11 cellular contexts compared by ENCODE assay signal in the genomic region with DNA sequence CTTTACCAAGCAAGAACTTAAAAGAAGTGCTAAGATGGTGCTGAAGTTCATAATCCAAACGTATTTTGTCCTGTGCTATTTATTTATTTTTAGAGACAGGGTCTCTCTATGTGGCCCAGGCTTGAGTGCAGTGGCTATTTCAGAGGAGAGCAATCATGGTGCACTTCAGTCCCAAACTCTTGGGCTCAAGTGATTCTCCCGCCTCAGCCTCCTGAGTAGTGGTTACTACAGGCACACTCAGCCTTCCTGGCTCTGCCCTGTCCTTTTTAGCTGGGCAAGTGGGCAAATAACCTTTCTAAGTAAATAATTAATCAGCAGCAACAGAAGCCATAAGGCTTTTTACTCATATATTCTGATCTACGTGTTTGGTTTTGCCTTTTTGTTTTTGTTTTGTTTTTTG. TPM values are rescaled to one million over a fixed set of nuclear protein-coding genes. Genes with fewer than 3 reads are reported as not detected.
DNase-seq lines count a peak whose midpoint lies in the region; ATAC-seq and TF ChIP-seq lines count a peak whose summit lies in the region.
"Had no signal": no experiment of that assay in that cellular context is flagged by ENCODE, and none has a peak within 500 bp of the region (broad histone marks: within the 10 kb centered on the region; RNA-seq: fewer than 3 reads in every experiment).

No MANE protein-coding gene starts in this region.

- 0 out of 2 replicates have a peak overlapping the region, but pooled peaks have one; percentile 1 for H3K4me3 ChIP-seq in HUES6 (ENCODE audit: low read depth, low read length)
- H3K4me3 ChIP-seq: suprapubic skin had no signal

- ATAC-seq in natural killer cell = no peak

- no peak overlapping the region for H3K27ac Mint-ChIP-seq in activated naive CD8-positive, alpha-beta T cell
- no peak overlapping the region for H3K27ac Mint-ChIP-seq in natural killer cell

- peaks cover 3% of the 10 kb centered on the region; the same call in 1 of the 2 replicates for H3K36me3 ChIP-seq in HUES6 (ENCODE audit: control insufficient read depth, insufficient read depth, low read length)
- H3K36me3 ChIP-seq: suprapubic skin had no signal

- H3K9me3 ChIP-seq in HUES6 (ENCODE audit: control insufficient read depth, insufficient read depth, low read depth, low read length) = no peaks in the 10 kb centered on the region
- H3K9me3 ChIP-seq: suprapubic skin had no signal

- H3K27me3 ChIP-seq in HUES6 (ENCODE audit: control insufficient read depth, insufficient read depth, low read length) = peaks cover 5% of the 10 kb centered on the region
- H3K27me3 ChIP-seq: suprapubic skin had no signal

- H3K9ac ChIP-seq in HUES6 (ENCODE audit: low read length) = no peak overlapping the region

- peak overlapping the region; percentile 61 for H3K4me3 Mint-ChIP-seq in activated naive CD8-positive, alpha-beta T cell
- peak overlapping the region; percentile 54 for H3K4me3 Mint-ChIP-seq in natural killer cell

- H3K9me3 Mint-ChIP-seq in activated naive CD8-positive, alpha-beta T cell (ENCODE audit: low read depth) = no peaks in the 10 kb centered on the region
- H3K9me3 Mint-ChIP-seq in natural killer cell = no peaks in the 10 kb centered on the region

- TF ChIP-seq CTCF in natural killer cell (IDR thresholded peaks at IDR 0.05) = no peak

- peaks cover 42% of the 10 kb centered on the region for H3K4me1 Mint-ChIP-seq in activated naive CD8-positive, alpha-beta T cell (ENCODE audit: low read depth)
- peaks cover 18 to 26% of the 10 kb centered on the region in 2 donors for H3K4me1 Mint-ChIP-seq in natural killer cell

- H3K27me3 Mint-ChIP-seq in activated naive CD8-positive, alpha-beta T cell = no peaks in the 10 kb centered on the region
- no peaks in the 10 kb centered on the region for H3K27me3 Mint-ChIP-seq in natural killer cell (ENCODE audit: low read depth in 2 of 2)

- H3K4me1 ChIP-seq in HUES6 (ENCODE audit: control insufficient read depth, insufficient read depth, low read length) = peaks cover 28% of the 10 kb centered on the region

- no peak overlapping the region for H3K27ac ChIP-seq in HUES6 (ENCODE audit: low read depth, low read length)
- H3K27ac ChIP-seq: suprapubic skin had no signal

- H3K36me3 Mint-ChIP-seq in activated naive CD8-positive, alpha-beta T cell = no peaks in the 10 kb centered on the region
- H3K36me3 Mint-ChIP-seq in natural killer cell = no peaks in the 10 kb centered on the region

- intact Hi-C loops in natural killer cell (cut with micrococcal nuclease) = no loop called here

- DNase-seq in NCI-H1417 (lab: John Stamatoyannopoulos, UW) = peak in 2 of 3 experiments; percentile 44 to 59
- no peak for DNase-seq in NCI-H1417 treated with DMSO at 0.1 percent for 48 hours (lab: John Stamatoyannopoulos, UW)
- no peak for DNase-seq in natural killer cell
- DNase-seq in NCI-H82 treated with DMSO at 0.1 percent for 48 hours (lab: John Stamatoyannopoulos, UW; ENCODE audit: unreplicated experiment) = no peak
- no peak for DNase-seq in DMS153 treated with DMSO at 0.1 percent for 48 hours (lab: John Stamatoyannopoulos, UW; ENCODE audit: unreplicated experiment)
- DNase-seq in NOMO-1 treated with DMSO at 0.1 percent for 48 hours (lab: John Stamatoyannopoulos, UW; ENCODE audit: unreplicated experiment) = no peak
- DNase-seq: occipital lobe; stimulated activated CD4-positive, alpha-beta T cell treated with anti-CD3 and anti-CD28 coated beads, Interleukin-2, amount 100 ng/mL, for 48 hours had no signal

RNA-seq across cellular contexts. Expression of a gene that starts 2.6 kb away (rescaled TPM):
- 10 to 100 TPM; 36.4 to 51.0 (median 48.3) TPM for total RNA-seq in natural killer cell

RNA-seq across cellular contexts. Expression of a gene that starts 17.8 kb away (rescaled TPM):
- total RNA-seq in natural killer cell = 10 to 100 TPM; 40.4 to 56.5 (median 55.7) TPM

Comparison
In these comparisons a context has a peak if more than half of its experiments do, and no peak if none do; other contexts are left out.
1. DNase-seq: peak in NCI-H1417 (2 of 3); none in NCI-H1417 treated with DMSO at 0.1 percent for 48 hours (single experiment), natural killer cell (single experiment), NCI-H82 treated with DMSO at 0.1 percent for 48 hours (single experiment), DMS153 treated with DMSO at 0.1 percent for 48 hours (single experiment) and NOMO-1 treated with DMSO at 0.1 percent for 48 hours (single experiment).